In the genomic region with DNA sequence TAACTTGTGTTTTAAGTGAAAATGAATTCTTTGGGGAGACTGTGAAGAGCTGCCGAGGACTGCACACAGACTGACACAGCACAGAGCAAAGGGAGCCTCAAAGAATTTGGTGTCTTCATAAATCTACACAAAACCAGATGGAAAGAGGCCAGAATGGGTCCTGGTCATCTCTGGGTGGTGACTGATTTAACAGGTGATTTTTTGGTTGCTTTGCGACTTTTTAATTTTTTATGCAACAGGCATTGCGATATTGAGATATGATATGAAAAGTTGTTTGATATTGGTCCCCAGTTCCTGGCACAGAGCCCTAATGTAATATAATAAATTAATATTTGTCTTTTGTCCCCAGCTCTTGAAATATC, we compare ENCODE assay signal across 1 cellular context.
TF ChIP-seq lines count a peak whose summit lies in the region.

No MANE protein-coding gene starts in this region.

TF ChIP-seq in liver, 16 proteins besides CTCF, POLR2A, EP300 and RAD21:
- TF ChIP-seq EGR1 (IDR thresholded peaks at IDR 0.05; ENCODE audit: low read depth in 2 of 2) (no peak), GABPA (IDR thresholded peaks at IDR 0.05 in 1 of 2, conservative IDR thresholded peaks at IDR 0.05 in 1 of 2) (no peak), JUND (IDR thresholded peaks at IDR 0.05) (no peak), YY1 (IDR thresholded peaks at IDR 0.05) (no peak), HNF4A (conservative IDR thresholded peaks at IDR 0.05) (no peak), RXRA (IDR thresholded peaks at IDR 0.05) (no peak), SP1 (IDR thresholded peaks at IDR 0.05) (no peak), FOXA1 (IDR thresholded peaks at IDR 0.05) (no peak), TAF1 (conservative IDR thresholded peaks at IDR 0.05) (no peak), HNF4G (IDR thresholded peaks at IDR 0.05) (no peak), FOXA2 (IDR thresholded peaks at IDR 0.05) (no peak)
- TF ChIP-seq, protein P1, sequence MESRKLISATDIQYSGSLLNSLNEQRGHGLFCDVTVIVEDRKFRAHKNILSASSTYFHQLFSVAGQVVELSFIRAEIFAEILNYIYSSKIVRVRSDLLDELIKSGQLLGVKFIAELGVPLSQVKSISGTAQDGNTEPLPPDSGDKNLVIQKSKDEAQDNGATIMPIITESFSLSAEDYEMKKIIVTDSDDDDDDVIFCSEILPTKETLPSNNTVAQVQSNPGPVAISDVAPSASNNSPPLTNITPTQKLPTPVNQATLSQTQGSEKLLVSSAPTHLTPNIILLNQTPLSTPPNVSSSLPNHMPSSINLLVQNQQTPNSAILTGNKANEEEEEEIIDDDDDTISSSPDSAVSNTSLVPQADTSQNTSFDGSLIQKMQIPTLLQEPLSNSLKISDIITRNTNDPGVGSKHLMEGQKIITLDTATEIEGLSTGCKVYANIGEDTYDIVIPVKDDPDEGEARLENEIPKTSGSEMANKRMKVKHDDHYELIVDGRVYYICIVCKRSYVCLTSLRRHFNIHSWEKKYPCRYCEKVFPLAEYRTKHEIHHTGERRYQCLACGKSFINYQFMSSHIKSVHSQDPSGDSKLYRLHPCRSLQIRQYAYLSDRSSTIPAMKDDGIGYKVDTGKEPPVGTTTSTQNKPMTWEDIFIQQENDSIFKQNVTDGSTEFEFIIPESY (IDR thresholded peaks at IDR 0.05): no peak
- TF ChIP-seq, protein P2, sequence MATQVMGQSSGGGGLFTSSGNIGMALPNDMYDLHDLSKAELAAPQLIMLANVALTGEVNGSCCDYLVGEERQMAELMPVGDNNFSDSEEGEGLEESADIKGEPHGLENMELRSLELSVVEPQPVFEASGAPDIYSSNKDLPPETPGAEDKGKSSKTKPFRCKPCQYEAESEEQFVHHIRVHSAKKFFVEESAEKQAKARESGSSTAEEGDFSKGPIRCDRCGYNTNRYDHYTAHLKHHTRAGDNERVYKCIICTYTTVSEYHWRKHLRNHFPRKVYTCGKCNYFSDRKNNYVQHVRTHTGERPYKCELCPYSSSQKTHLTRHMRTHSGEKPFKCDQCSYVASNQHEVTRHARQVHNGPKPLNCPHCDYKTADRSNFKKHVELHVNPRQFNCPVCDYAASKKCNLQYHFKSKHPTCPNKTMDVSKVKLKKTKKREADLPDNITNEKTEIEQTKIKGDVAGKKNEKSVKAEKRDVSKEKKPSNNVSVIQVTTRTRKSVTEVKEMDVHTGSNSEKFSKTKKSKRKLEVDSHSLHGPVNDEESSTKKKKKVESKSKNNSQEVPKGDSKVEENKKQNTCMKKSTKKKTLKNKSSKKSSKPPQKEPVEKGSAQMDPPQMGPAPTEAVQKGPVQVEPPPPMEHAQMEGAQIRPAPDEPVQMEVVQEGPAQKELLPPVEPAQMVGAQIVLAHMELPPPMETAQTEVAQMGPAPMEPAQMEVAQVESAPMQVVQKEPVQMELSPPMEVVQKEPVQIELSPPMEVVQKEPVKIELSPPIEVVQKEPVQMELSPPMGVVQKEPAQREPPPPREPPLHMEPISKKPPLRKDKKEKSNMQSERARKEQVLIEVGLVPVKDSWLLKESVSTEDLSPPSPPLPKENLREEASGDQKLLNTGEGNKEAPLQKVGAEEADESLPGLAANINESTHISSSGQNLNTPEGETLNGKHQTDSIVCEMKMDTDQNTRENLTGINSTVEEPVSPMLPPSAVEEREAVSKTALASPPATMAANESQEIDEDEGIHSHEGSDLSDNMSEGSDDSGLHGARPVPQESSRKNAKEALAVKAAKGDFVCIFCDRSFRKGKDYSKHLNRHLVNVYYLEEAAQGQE (IDR thresholded peaks at IDR 0.05): no peak
